In the genomic region with DNA sequence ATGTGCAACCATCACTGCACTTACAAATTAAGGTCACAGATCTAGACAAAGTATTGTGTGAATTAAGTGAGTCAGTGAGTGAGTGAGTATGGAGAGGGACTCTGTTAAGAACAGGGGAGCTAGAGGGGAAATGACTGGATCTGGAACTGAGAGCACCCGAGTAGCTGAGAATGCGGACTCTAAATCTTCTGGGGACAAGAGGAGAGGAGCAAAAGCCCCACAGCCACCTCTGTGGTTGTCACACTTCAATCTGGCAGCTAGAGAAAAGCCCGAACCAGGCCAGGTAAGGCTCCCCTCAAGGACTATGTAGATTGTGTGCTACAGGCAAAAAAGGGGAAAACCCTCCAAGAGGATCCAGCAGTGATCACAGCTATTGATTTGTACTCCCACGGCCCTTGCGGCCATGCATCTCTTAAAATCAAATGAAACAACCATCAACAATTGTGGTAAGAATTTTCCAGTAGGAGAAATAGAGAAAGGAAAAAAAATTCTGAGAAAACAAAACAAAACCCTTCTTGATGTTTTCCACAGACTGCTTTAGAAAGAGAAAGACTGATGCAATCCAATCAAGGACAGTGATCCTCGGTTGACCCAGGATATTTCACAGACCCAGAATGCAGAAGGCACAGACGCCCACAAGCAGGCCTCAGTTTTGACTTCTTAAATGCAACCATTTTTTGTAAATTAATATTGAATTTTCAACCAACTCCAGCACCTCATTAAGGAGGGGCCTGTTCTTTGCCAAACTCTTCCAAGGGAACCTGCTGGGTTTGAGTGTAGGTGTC, we compare ENCODE assay signal across 14 cellular contexts.
A peak's percentile ranks its signal among the peaks of the same experiment; 100 is the strongest.
DNase-seq lines count a peak whose midpoint lies in the region; ATAC-seq and TF ChIP-seq lines count a peak whose summit lies in the region.
"Had no signal": no experiment of that assay in that cellular context is flagged by ENCODE, and none has a peak within 500 bp of the region (broad histone marks: within the 10 kb centered on the region; RNA-seq: fewer than 3 reads in every experiment).

No MANE protein-coding gene starts in this region.

- H3K9me3 ChIP-seq in CD8-positive, alpha-beta T cell (ENCODE audit: low read length): no peaks in the 10 kb centered on the region
- H3K9me3 ChIP-seq: MG63, uterus had no signal

- H3K4me3 Mint-ChIP-seq in chondrocyte (ENCODE audit: unreplicated experiment): no peak overlapping the region
- H3K4me3 Mint-ChIP-seq in CD8-positive, alpha-beta T cell: no peak overlapping the region
- H3K4me3 Mint-ChIP-seq: nephron had no signal

- H3K36me3 ChIP-seq in CD8-positive, alpha-beta T cell (ENCODE audit: insufficient read depth, low read length): no peaks in the 10 kb centered on the region
- H3K36me3 ChIP-seq: MG63, uterus had no signal

- no peak overlapping the region for H3K4me3 ChIP-seq in CD8-positive, alpha-beta T cell (ENCODE audit: low read depth, low read length)
- H3K4me3 ChIP-seq: MG63, uterus had no signal

- no peaks in the 10 kb centered on the region for H3K4me1 ChIP-seq in CD8-positive, alpha-beta T cell (ENCODE audit: insufficient read depth, low read length)
- H3K4me1 ChIP-seq: uterus had no signal

- peaks cover 8% of the 10 kb centered on the region for H3K9me3 Mint-ChIP-seq in chondrocyte (ENCODE audit: low read depth)
- peaks cover 2% of the 10 kb centered on the region for H3K9me3 Mint-ChIP-seq in CD8-positive, alpha-beta T cell

- no peak for TF ChIP-seq CTCF in GM10266 (IDR thresholded peaks at IDR 0.05; ENCODE audit: control insufficient read depth, insufficient read depth, low read depth, missing control alignments)
- no peak for TF ChIP-seq CTCF in chondrocyte (IDR thresholded peaks at IDR 0.05)
- TF ChIP-seq CTCF in CD8-positive, alpha-beta T cell (IDR thresholded peaks at IDR 0.05): no peak

- intact Hi-C loops in CD8-positive, alpha-beta T cell (cut with DNase I, micrococcal nuclease): no loop called here

- H3K27me3 ChIP-seq in CD8-positive, alpha-beta T cell (ENCODE audit: insufficient read depth, low read length): no peaks in the 10 kb centered on the region
- H3K27me3 ChIP-seq: MG63, uterus had no signal

- CTCF ChIA-PET in CD8-positive, alpha-beta T cell (lab: Charles Lee): no interaction called here

- no peaks in the 10 kb centered on the region for H3K27me3 Mint-ChIP-seq in chondrocyte (ENCODE audit: low read depth)
- H3K27me3 Mint-ChIP-seq in CD8-positive, alpha-beta T cell (ENCODE audit: low read depth): no peaks in the 10 kb centered on the region

- H3K27ac Mint-ChIP-seq in chondrocyte (ENCODE audit: unreplicated experiment): peak overlapping the region; percentile 76
- H3K27ac Mint-ChIP-seq in CD8-positive, alpha-beta T cell: no peak overlapping the region

- peaks cover 5% of the 10 kb centered on the region for H3K36me3 Mint-ChIP-seq in chondrocyte (ENCODE audit: low read depth)
- H3K36me3 Mint-ChIP-seq in CD8-positive, alpha-beta T cell: peaks cover 3% of the 10 kb centered on the region

- no peak overlapping the region for H3K27ac ChIP-seq in CD8-positive, alpha-beta T cell (ENCODE audit: low read depth, low read length)
- H3K27ac ChIP-seq: uterus had no signal

- POLR2A ChIA-PET in CD8-positive, alpha-beta T cell (lab: Charles Lee): no interaction called here

- H3K4me1 Mint-ChIP-seq in chondrocyte (ENCODE audit: low read depth): peaks cover 28% of the 10 kb centered on the region
- no peaks in the 10 kb centered on the region for H3K4me1 Mint-ChIP-seq in CD8-positive, alpha-beta T cell (ENCODE audit: low read depth)

- DNase-seq in GM10266 (ENCODE audit: extremely low spot score) (peak; percentile 21), chondrocyte (ENCODE audit: low spot score) (no peak), DMS 273 (lab: John Stamatoyannopoulos, UW; ENCODE audit: unreplicated experiment) (no peak), NCI-H2107 treated with DMSO at 0.1 percent for 48 hours (lab: John Stamatoyannopoulos, UW; ENCODE audit: unreplicated experiment) (no peak)
- DNase-seq in CD8-positive, alpha-beta T cell: no peak
- DNase-seq: activated naive CD4-positive, alpha-beta T cell; Calu3; effector memory CD4-positive, alpha-beta T cell; MG63; uterus had no signal

- peak; percentile 94 for ATAC-seq in GM19351 (IDR thresholded peaks at IDR 0.05; ENCODE audit: unreplicated experiment)
- ATAC-seq in HG03025 (IDR thresholded peaks at IDR 0.05; ENCODE audit: low FRiP score, unreplicated experiment): peak; percentile 72
- ATAC-seq in CD8-positive, alpha-beta T cell: no peak
- ATAC-seq in HG03457 (IDR thresholded peaks at IDR 0.05; ENCODE audit: unreplicated experiment): no peak

Comparison
In these comparisons a context has a peak if more than half of its experiments do, and no peak if none do; other contexts are left out.
1. ATAC-seq: peak in GM19351 (single experiment) and HG03025 (single experiment); none in CD8-positive, alpha-beta T cell (single experiment) and HG03457 (single experiment).